ENCODE assay signal across 2 cellular contexts in the genomic region with DNA sequence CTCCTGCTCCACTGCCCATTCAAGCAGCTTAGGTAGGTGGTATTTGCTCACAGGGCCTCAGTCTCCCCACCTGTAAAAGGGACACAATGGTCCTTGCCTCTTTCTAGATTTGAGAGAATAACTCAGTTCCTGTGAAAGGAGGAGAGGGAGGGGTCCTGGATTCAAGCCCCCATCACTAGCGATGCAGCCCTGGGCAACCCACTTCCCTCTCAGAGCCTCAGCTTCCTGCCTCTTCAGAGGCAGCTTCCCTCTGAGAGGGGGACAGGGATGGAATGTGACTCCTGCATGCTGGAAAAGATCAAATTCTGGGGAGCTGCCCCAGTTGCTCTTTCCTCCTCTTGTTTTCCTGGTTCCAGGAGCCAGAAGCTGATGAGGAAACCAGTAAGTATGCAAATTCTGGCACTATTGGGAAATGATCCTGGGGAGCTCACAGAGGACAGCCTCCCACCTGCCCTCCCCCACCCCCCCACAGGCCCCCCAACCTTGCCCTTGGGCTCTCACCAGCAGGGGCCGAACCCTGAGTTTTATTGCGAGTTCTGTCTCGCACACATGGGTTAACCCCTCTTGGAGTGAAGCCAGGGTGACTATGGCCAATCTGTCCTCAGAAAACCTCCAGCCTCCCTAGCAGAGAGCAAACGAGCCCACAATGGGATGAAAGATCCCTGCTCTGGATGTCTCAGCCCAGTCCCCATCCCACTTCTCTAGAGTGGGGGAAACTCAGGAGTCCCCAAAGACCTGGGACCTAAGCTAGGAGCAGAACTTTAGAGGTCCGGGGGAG.
A peak's percentile ranks its signal among the peaks of the same experiment; 100 is the strongest.
TF ChIP-seq lines count a peak whose summit lies in the region.

No MANE protein-coding gene starts in this region.

TF ChIP-seq in GM12878, 131 proteins besides CTCF, POLR2A, EP300 and RAD21 (continues in another document):
- TF ChIP-seq, protein P1, sequence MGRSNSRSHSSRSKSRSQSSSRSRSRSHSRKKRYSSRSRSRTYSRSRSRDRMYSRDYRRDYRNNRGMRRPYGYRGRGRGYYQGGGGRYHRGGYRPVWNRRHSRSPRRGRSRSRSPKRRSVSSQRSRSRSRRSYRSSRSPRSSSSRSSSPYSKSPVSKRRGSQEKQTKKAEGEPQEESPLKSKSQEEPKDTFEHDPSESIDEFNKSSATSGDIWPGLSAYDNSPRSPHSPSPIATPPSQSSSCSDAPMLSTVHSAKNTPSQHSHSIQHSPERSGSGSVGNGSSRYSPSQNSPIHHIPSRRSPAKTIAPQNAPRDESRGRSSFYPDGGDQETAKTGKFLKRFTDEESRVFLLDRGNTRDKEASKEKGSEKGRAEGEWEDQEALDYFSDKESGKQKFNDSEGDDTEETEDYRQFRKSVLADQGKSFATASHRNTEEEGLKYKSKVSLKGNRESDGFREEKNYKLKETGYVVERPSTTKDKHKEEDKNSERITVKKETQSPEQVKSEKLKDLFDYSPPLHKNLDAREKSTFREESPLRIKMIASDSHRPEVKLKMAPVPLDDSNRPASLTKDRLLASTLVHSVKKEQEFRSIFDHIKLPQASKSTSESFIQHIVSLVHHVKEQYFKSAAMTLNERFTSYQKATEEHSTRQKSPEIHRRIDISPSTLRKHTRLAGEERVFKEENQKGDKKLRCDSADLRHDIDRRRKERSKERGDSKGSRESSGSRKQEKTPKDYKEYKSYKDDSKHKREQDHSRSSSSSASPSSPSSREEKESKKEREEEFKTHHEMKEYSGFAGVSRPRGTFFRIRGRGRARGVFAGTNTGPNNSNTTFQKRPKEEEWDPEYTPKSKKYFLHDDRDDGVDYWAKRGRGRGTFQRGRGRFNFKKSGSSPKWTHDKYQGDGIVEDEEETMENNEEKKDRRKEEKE (IDR thresholded peaks at IDR 0.05), result no peak
- TF ChIP-seq, protein P2, sequence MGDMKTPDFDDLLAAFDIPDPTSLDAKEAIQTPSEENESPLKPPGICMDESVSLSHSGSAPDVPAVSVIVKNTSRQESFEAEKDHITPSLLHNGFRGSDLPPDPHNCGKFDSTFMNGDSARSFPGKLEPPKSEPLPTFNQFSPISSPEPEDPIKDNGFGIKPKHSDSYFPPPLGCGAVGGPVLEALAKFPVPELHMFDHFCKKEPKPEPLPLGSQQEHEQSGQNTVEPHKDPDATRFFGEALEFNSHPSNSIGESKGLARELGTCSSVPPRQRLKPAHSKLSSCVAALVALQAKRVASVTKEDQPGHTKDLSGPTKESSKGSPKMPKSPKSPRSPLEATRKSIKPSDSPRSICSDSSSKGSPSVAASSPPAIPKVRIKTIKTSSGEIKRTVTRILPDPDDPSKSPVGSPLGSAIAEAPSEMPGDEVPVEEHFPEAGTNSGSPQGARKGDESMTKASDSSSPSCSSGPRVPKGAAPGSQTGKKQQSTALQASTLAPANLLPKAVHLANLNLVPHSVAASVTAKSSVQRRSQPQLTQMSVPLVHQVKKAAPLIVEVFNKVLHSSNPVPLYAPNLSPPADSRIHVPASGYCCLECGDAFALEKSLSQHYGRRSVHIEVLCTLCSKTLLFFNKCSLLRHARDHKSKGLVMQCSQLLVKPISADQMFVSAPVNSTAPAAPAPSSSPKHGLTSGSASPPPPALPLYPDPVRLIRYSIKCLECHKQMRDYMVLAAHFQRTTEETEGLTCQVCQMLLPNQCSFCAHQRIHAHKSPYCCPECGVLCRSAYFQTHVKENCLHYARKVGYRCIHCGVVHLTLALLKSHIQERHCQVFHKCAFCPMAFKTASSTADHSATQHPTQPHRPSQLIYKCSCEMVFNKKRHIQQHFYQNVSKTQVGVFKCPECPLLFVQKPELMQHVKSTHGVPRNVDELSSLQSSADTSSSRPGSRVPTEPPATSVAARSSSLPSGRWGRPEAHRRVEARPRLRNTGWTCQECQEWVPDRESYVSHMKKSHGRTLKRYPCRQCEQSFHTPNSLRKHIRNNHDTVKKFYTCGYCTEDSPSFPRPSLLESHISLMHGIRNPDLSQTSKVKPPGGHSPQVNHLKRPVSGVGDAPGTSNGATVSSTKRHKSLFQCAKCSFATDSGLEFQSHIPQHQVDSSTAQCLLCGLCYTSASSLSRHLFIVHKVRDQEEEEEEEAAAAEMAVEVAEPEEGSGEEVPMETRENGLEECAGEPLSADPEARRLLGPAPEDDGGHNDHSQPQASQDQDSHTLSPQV (IDR thresholded peaks at IDR 0.05), result no peak
- no peak for TF ChIP-seq SMAD5 (IDR thresholded peaks at IDR 0.05; ENCODE audit: low read depth)
- TF ChIP-seq CREB1 (IDR thresholded peaks at IDR 0.05; ENCODE audit: low read depth), result no peak
- TF ChIP-seq, protein P3, sequence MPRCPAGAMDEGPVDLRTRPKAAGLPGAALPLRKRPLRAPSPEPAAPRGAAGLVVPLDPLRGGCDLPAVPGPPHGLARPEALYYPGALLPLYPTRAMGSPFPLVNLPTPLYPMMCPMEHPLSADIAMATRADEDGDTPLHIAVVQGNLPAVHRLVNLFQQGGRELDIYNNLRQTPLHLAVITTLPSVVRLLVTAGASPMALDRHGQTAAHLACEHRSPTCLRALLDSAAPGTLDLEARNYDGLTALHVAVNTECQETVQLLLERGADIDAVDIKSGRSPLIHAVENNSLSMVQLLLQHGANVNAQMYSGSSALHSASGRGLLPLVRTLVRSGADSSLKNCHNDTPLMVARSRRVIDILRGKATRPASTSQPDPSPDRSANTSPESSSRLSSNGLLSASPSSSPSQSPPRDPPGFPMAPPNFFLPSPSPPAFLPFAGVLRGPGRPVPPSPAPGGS (IDR thresholded peaks at IDR 0.05; ENCODE audit: borderline replicate concordance, insufficient read depth, low read depth, low read length, poor library complexity, severe bottlenecking), result no peak
- no peak for TF ChIP-seq TBL1XR1 (IDR thresholded peaks at IDR 0.05; ENCODE audit: low read depth, low read length)

TF ChIP-seq in HepG2, 621 proteins besides CTCF, POLR2A, EP300 and RAD21:
- TF ChIP-seq MIER3 (CRISPR knock-in tag; IDR thresholded peaks at IDR 0.05; ENCODE audit: borderline replicate concordance) (no peak), ZNF629 (CRISPR knock-in tag; conservative IDR thresholded peaks at IDR 0.05) (peak; percentile 80)
